20 cellular contexts compared by ENCODE assay signal in genomic region chr14:32258574-32258973, GRCh38. TPM values are rescaled to one million over a fixed set of nuclear protein-coding genes. Genes with fewer than 3 reads are reported as not detected.
A peak's percentile ranks its signal among the peaks of the same experiment; 100 is the strongest.
DNase-seq lines count a peak whose midpoint lies in the region; ATAC-seq and TF ChIP-seq lines count a peak whose summit lies in the region.
"Had no signal": no experiment of that assay in that cellular context is flagged by ENCODE, and none has a peak within 500 bp of the region (broad histone marks: within the 10 kb centered on the region; RNA-seq: fewer than 3 reads in every experiment).

No MANE protein-coding gene starts in this region.

- peak overlapping the region; percentile 79 for H2AFZ ChIP-seq in smooth muscle cell (ENCODE audit: low read depth)
- no peak overlapping the region for H2AFZ ChIP-seq in PC-3 (ENCODE audit: low read length)

- CTCF ChIA-PET in activated CD4-positive, alpha-beta memory T cell treated with anti-CD3 and anti-CD28 coated beads for 36 hours (lab: Charles Lee): interaction anchor here (0.9 to 1.5 kb wide), 5 partner anchors 182 to 301 kb away, joined by 3 to 7 read pairs (median 5); no protein-coding TSS in a partner anchor
- CTCF ChIA-PET in PC-3 (lab: Charles Lee): interaction anchor here (0.6 to 1.0 kb wide), 2 partner anchors 248 to 302 kb away, joined by 3 to 6 read pairs; no protein-coding TSS in a partner anchor

- H3K79me2 ChIP-seq in smooth muscle cell (ENCODE audit: low read depth): no peaks in the 10 kb centered on the region
- H3K79me2 ChIP-seq in PC-3 (ENCODE audit: low read length): no peaks in the 10 kb centered on the region

- no peak for ATAC-seq in HG03045 (IDR thresholded peaks at IDR 0.05; ENCODE audit: unreplicated experiment)
- no peak for ATAC-seq in PC-3
- ATAC-seq: Panc1 had no signal

- H3K4me3 ChIP-seq in MG63 (no peak overlapping the region), smooth muscle cell (no peak overlapping the region), PC-3 (ENCODE audit: low read length) (no peak overlapping the region)
- H3K4me3 ChIP-seq: right lobe of liver, SK-N-MC had no signal

- H3K4me1 ChIP-seq in smooth muscle cell (ENCODE audit: low read depth): peaks cover 25% of the 10 kb centered on the region
- H3K4me1 ChIP-seq in PC-3 (ENCODE audit: insufficient read depth, low read length): peaks cover 31% of the 10 kb centered on the region

- DNase-seq in MG63: peak; percentile 74
- peak; percentile 40 for DNase-seq in amniotic epithelial cell (ENCODE audit: low read depth)
- peak; percentile 24 for DNase-seq in left kidney (ENCODE audit: low read depth, low spot score)
- no peak for DNase-seq in smooth muscle cell (lab: John Stamatoyannopoulos, UW; ENCODE audit: unreplicated experiment)
- DNase-seq in activated CD4-positive, alpha-beta memory T cell treated with anti-CD3 and anti-CD28 coated beads for 36 hours: no peak
- DNase-seq in PC-3: no peak
- DNase-seq: activated CD4-positive, alpha-beta T cell treated with anti-CD3 and anti-CD28 coated beads for 1 hour; amygdala; Caco-2; H9; right lobe of liver; stimulated activated CD4-positive, alpha-beta T cell treated with anti-CD3 and anti-CD28 coated beads, Interleukin-1b, Interleukin-23, amount 100 ng/mL, for 48 hours; stimulated activated naive CD8-positive, alpha-beta T cell treated with anti-CD3 and anti-CD28 coated beads, Interleukin-15, amount 100 ng/mL, for 72 hours had no signal

- POLR2A ChIA-PET in activated CD4-positive, alpha-beta memory T cell treated with anti-CD3 and anti-CD28 coated beads for 36 hours (lab: Charles Lee): interaction anchor here (1.0 kb wide), 1 partner anchor 248 kb away, joined by 3 read pairs; no protein-coding TSS in a partner anchor
- POLR2A ChIA-PET in PC-3 (lab: Charles Lee; ENCODE audit: unreplicated experiment): interaction anchor here (0.6 kb wide), 1 partner anchor 47 kb away, joined by 7 read pairs; no protein-coding TSS in a partner anchor

- H4K20me1 ChIP-seq in smooth muscle cell (ENCODE audit: low read depth): no peaks in the 10 kb centered on the region
- no peaks in the 10 kb centered on the region for H4K20me1 ChIP-seq in PC-3 (ENCODE audit: low read length)

- no peak overlapping the region for H3K27ac Mint-ChIP-seq in activated CD4-positive, alpha-beta memory T cell treated with anti-CD3 and anti-CD28 coated beads for 36 hours

- peak overlapping the region; percentile 45 for H3K4me2 ChIP-seq in smooth muscle cell
- no peak overlapping the region for H3K4me2 ChIP-seq in PC-3 (ENCODE audit: low read length)

- H3F3A ChIP-seq in smooth muscle cell (ENCODE audit: low read depth) (peaks cover 9% of the 10 kb centered on the region), PC-3 (ENCODE audit: low read length, unreplicated experiment) (no peaks in the 10 kb centered on the region)

- no peaks in the 10 kb centered on the region for H3K9me2 ChIP-seq in PC-3 (replicated peaks; ENCODE audit: low read length)

- H3K9me3 ChIP-seq in MG63: no peaks in the 10 kb centered on the region
- H3K9me3 ChIP-seq in smooth muscle cell (replicated peaks; ENCODE audit: low read depth): no peaks in the 10 kb centered on the region
- no peaks in the 10 kb centered on the region for H3K9me3 ChIP-seq in PC-3 (ENCODE audit: low read length)
- H3K9me3 ChIP-seq: right lobe of liver had no signal

- 29% methylated on average over 2 of the region's 2 CpGs for WGBS in smooth muscle cell (ENCODE audit: low lambda C conversion rate)

- peaks cover under 1% of the 10 kb centered on the region for H3K36me3 Mint-ChIP-seq in activated CD4-positive, alpha-beta memory T cell treated with anti-CD3 and anti-CD28 coated beads for 36 hours

- H3K27ac ChIP-seq in smooth muscle cell (ENCODE audit: low read depth) (peak overlapping the region; percentile 56), PC-3 (ENCODE audit: low read length) (no peak overlapping the region)
- H3K27ac ChIP-seq: right lobe of liver, SK-N-MC had no signal

- intact Hi-C loops in activated CD4-positive, alpha-beta memory T cell treated with anti-CD3 and anti-CD28 coated beads for 36 hours (cut with micrococcal nuclease): loop anchor here (2.0 kb wide), 1 partner anchor 74 kb away; no protein-coding TSS in a partner anchor
- intact Hi-C loops in PC-3 (cut with micrococcal nuclease): loop anchor here (5.0 kb wide), 2 partner anchors 139 to 251 kb away; no protein-coding TSS in a partner anchor

- H3K27me3 ChIP-seq in MG63 (no peaks in the 10 kb centered on the region), smooth muscle cell (ENCODE audit: low read depth) (no peaks in the 10 kb centered on the region), PC-3 (ENCODE audit: low read length) (no peaks in the 10 kb centered on the region)
- H3K27me3 ChIP-seq: right lobe of liver had no signal

- peaks cover 10% of the 10 kb centered on the region for H3K4me1 Mint-ChIP-seq in activated CD4-positive, alpha-beta memory T cell treated with anti-CD3 and anti-CD28 coated beads for 36 hours (ENCODE audit: low read depth)

- H3K9me3 Mint-ChIP-seq in activated CD4-positive, alpha-beta memory T cell treated with anti-CD3 and anti-CD28 coated beads for 36 hours: peaks cover 7% of the 10 kb centered on the region

- no peaks in the 10 kb centered on the region for H3K36me3 ChIP-seq in MG63
- H3K36me3 ChIP-seq in smooth muscle cell (ENCODE audit: low read depth): no peaks in the 10 kb centered on the region
- H3K36me3 ChIP-seq in PC-3 (ENCODE audit: low read depth, low read length): no peaks in the 10 kb centered on the region
- H3K36me3 ChIP-seq: right lobe of liver had no signal

- TF ChIP-seq CTCF in smooth muscle cell (IDR thresholded peaks at IDR 0.05; ENCODE audit: borderline replicate concordance, insufficient read depth, poor library complexity, severe bottlenecking) (no peak), PC-3 (conservative IDR thresholded peaks at IDR 0.05; ENCODE audit: low read depth, low read length) (no peak)

- H3K9ac ChIP-seq in smooth muscle cell (ENCODE audit: low read depth): no peak overlapping the region
- H3K9ac ChIP-seq in PC-3 (ENCODE audit: low read length): no peak overlapping the region

- H3K4me3 Mint-ChIP-seq in activated CD4-positive, alpha-beta memory T cell treated with anti-CD3 and anti-CD28 coated beads for 36 hours: no peak overlapping the region
- H3K4me3 Mint-ChIP-seq: H9 had no signal

- H3K27me3 Mint-ChIP-seq in activated CD4-positive, alpha-beta memory T cell treated with anti-CD3 and anti-CD28 coated beads for 36 hours: no peaks in the 10 kb centered on the region
- H3K27me3 Mint-ChIP-seq: stimulated activated naive CD8-positive, alpha-beta T cell treated with anti-CD3 and anti-CD28 coated beads, Interleukin-15, amount 100 ng/mL, for 72 hours had no signal

- no TSS peak for BruUV-seq in PC-3 (replicated peaks; lab: Mats Ljungman, UMichigan)

RNA-seq across cellular contexts. Expression of gene RNU6-8, which starts 55.5 kb away (rescaled TPM):
- total RNA-seq in MG63 (2014; rRNA removed; shearing (Covaris generic); ENCODE audit: low replicate concordance): not detected in 2 replicates
- total RNA-seq in smooth muscle cell (not detected in 2 replicates), PC-3 (2014; rRNA removed) (not detected in 2 replicates)
- polyA plus RNA-seq in smooth muscle cell: not detected in 2 replicates
- not detected for total RNA-seq in activated CD4-positive, alpha-beta memory T cell treated with anti-CD3 and anti-CD28 coated beads for 36 hours
- total RNA-seq: Caco-2, cerebellum, H9, kidney epithelial cell, mucosa of gallbladder, omental fat pad, right lobe of liver had no signal

RNA-seq across cellular contexts. Expression of gene RNU6-7, which starts 56.7 kb away (rescaled TPM):
- total RNA-seq in MG63 (2014; rRNA removed; shearing (Covaris generic); ENCODE audit: low replicate concordance): not detected in 2 replicates
- not detected in 2 replicates for total RNA-seq in smooth muscle cell
- not detected in 2 replicates for polyA plus RNA-seq in smooth muscle cell
- total RNA-seq in activated CD4-positive, alpha-beta memory T cell treated with anti-CD3 and anti-CD28 coated beads for 36 hours: not detected
- not detected in 2 replicates for total RNA-seq in PC-3 (2014; rRNA removed)
- total RNA-seq: Caco-2, cerebellum, H9, kidney epithelial cell, mucosa of gallbladder, omental fat pad, right lobe of liver had no signal

Comparison
In these comparisons a context has a peak if more than half of its experiments do, and no peak if none do; other contexts are left out.
1. DNase-seq: peak in MG63 (single experiment), amniotic epithelial cell (single experiment) and left kidney (single experiment); none in smooth muscle cell (single experiment), activated CD4-positive, alpha-beta memory T cell treated with anti-CD3 and anti-CD28 coated beads for 36 hours (single experiment) and PC-3 (single experiment).